ENCODE assay signal across 38 cellular contexts in the genomic region with DNA sequence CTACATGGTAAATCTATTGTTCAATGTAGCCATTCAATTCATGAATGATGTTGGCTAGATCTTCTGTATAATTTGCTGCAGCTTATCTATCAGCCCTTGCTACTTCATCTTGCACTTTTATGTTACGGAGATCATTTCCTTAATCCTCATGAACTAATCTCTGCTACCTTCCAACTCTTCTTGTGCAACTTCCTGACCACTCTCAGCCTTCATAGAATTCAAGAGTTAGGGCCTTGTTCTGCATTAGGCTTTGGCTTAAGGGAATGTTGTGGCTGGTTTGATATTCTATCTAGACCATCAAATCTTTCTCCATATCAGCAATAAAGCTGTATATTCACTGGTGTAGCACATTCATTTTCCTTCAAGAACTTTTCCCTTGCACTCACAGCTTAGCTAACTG.
"Had no signal": no experiment of that assay in that cellular context is flagged by ENCODE, and none has a peak within 500 bp of the region (broad histone marks: within the 10 kb centered on the region; RNA-seq: fewer than 3 reads in every experiment).

No MANE protein-coding gene starts in this region.

- H3K4me3 Mint-ChIP-seq: activated naive CD4-positive, alpha-beta T cell treated with anti-CD3 and anti-CD28 coated beads for 36 hours; activated naive CD4-positive, alpha-beta T cell treated with anti-CD3 and anti-CD28 coated beads, Interleukin-2, amount 10 ng/mL, durations not matched to agents 7 days and 5 days; activated naive CD4-positive, alpha-beta T cell treated with anti-CD3 and anti-CD28 coated beads, Interleukin-2, amount 50 U/mL, for 24 hours; activated naive CD8-positive, alpha-beta T cell; activated naive CD8-positive, alpha-beta T cell treated with anti-CD3 and anti-CD28 coated beads for 36 hours; activated naive CD8-positive, alpha-beta T cell treated with anti-CD3 and anti-CD28 coated beads, Interleukin-2, amount 10 ng/mL, durations not matched to agents 7 days and 5 days; activated naive CD8-positive, alpha-beta T cell treated with anti-CD3 and anti-CD28 coated beads, Interleukin-2, amount 50 U/mL, for 24 hours; activated T-cell treated with anti-CD3 and anti-CD28 coated beads, Interleukin-2, amount 50 U/mL, for 24 hours; activated T-cell treated with anti-CD3 and anti-CD28 coated beads, Interleukin-2, amount 50 U/mL, for 4 hours; activated T-cell treated with anti-CD3 and anti-CD28 coated beads, Interleukin-2, amount 50 U/mL, for 72 hours; activated T-helper 1 cell treated with anti-CD3 and anti-CD28 coated beads, Interleukin-12 subunit alpha, Interleukin-12 subunit beta, Interleukin-2, Interleukin-4 antibody, amounts not matched to agents 30 ng/mL and 10 ng/mL and 1 ng/mL, durations not matched to agents 14 hours and 24 hours and 36 hours; activated T-helper 17 cell treated with anti-CD3 and anti-CD28 coated beads, Interleukin-2, amount 50 U/mL, for 72 hours; brain; central memory CD8-positive, alpha-beta T cell had no signal

- H3K36me3 Mint-ChIP-seq: activated naive CD4-positive, alpha-beta T cell treated with anti-CD3 and anti-CD28 coated beads, Interleukin-2, amount 10 ng/mL, durations not matched to agents 7 days and 5 days; activated naive CD4-positive, alpha-beta T cell treated with anti-CD3 and anti-CD28 coated beads, Interleukin-2, amount 50 U/mL, for 24 hours; activated naive CD4-positive, alpha-beta T cell treated with anti-CD3 and anti-CD28 coated beads, Interleukin-2, amount 50 U/mL, for 72 hours; activated naive CD8-positive, alpha-beta T cell; activated naive CD8-positive, alpha-beta T cell treated with anti-CD3 and anti-CD28 coated beads for 36 hours; activated naive CD8-positive, alpha-beta T cell treated with anti-CD3 and anti-CD28 coated beads, Interleukin-2, amount 10 ng/mL, durations not matched to agents 7 days and 5 days; brain had no signal

- H3K27ac ChIP-seq: adrenal gland, ascending aorta, body of pancreas, brain microvascular endothelial cell, breast epithelium, cardiac muscle cell had no signal

- H3K9me3 ChIP-seq: adrenal gland, ascending aorta, body of pancreas, breast epithelium had no signal

- H3K27ac Mint-ChIP-seq: activated naive CD4-positive, alpha-beta T cell treated with anti-CD3 and anti-CD28 coated beads for 36 hours; activated naive CD4-positive, alpha-beta T cell treated with anti-CD3 and anti-CD28 coated beads, Interleukin-2, amount 10 ng/mL, durations not matched to agents 7 days and 5 days; activated naive CD4-positive, alpha-beta T cell treated with anti-CD3 and anti-CD28 coated beads, Interleukin-2, amount 50 U/mL, for 24 hours; activated naive CD4-positive, alpha-beta T cell treated with anti-CD3 and anti-CD28 coated beads, Interleukin-2, amount 50 U/mL, for 72 hours; activated naive CD8-positive, alpha-beta T cell; activated naive CD8-positive, alpha-beta T cell treated with anti-CD3 and anti-CD28 coated beads for 36 hours; activated naive CD8-positive, alpha-beta T cell treated with anti-CD3 and anti-CD28 coated beads, Interleukin-2, amount 10 ng/mL, durations not matched to agents 7 days and 5 days; activated naive CD8-positive, alpha-beta T cell treated with anti-CD3 and anti-CD28 coated beads, Interleukin-2, amount 50 U/mL, for 24 hours; activated T-cell treated with anti-CD3 and anti-CD28 coated beads, Interleukin-2, amount 50 U/mL, for 24 hours; activated T-cell treated with anti-CD3 and anti-CD28 coated beads, Interleukin-2, amount 50 U/mL, for 72 hours; activated T-helper 1 cell treated with anti-CD3 and anti-CD28 coated beads, Interleukin-12 subunit alpha, Interleukin-12 subunit beta, Interleukin-2, Interleukin-4 antibody, amounts not matched to agents 30 ng/mL and 10 ng/mL and 1 ng/mL, durations not matched to agents 14 hours and 24 hours and 36 hours; activated T-helper 17 cell treated with anti-CD3 and anti-CD28 coated beads, Interleukin-2, amount 50 U/mL, for 72 hours; activated T-helper 2 cell treated with anti-CD3 and anti-CD28 coated beads, Interferon-gamma antibody, Interleukin-2, Interleukin-4, amounts not matched to agents 10 μg/mL and 5 μg/mL and 100 μg/mL, durations not matched to agents 14 hours and 24 hours and 36 hours; brain had no signal

- H3K36me3 ChIP-seq: adrenal gland, ascending aorta, brain microvascular endothelial cell, breast epithelium, cardiac muscle cell had no signal

- H3K27me3 ChIP-seq: adrenal gland, ascending aorta, body of pancreas, brain microvascular endothelial cell, breast epithelium, cardiac muscle cell had no signal

- H3K4me1 Mint-ChIP-seq: activated naive CD4-positive, alpha-beta T cell treated with anti-CD3 and anti-CD28 coated beads, Interleukin-2, amount 10 ng/mL, durations not matched to agents 7 days and 5 days; activated naive CD4-positive, alpha-beta T cell treated with anti-CD3 and anti-CD28 coated beads, Interleukin-2, amount 50 U/mL, for 24 hours; activated naive CD8-positive, alpha-beta T cell treated with anti-CD3 and anti-CD28 coated beads for 36 hours; activated naive CD8-positive, alpha-beta T cell treated with anti-CD3 and anti-CD28 coated beads, Interleukin-2, amount 10 ng/mL, durations not matched to agents 7 days and 5 days; activated naive CD8-positive, alpha-beta T cell treated with anti-CD3 and anti-CD28 coated beads, Interleukin-2, amount 50 U/mL, for 24 hours; activated T-helper 17 cell treated with anti-CD3 and anti-CD28 coated beads, Interleukin-2, amount 50 U/mL, for 72 hours; brain; central memory CD8-positive, alpha-beta T cell had no signal

- H3K9me3 Mint-ChIP-seq: activated naive CD4-positive, alpha-beta T cell treated with anti-CD3 and anti-CD28 coated beads for 36 hours; activated naive CD4-positive, alpha-beta T cell treated with anti-CD3 and anti-CD28 coated beads, Interleukin-2, amount 10 ng/mL, durations not matched to agents 7 days and 5 days; activated naive CD4-positive, alpha-beta T cell treated with anti-CD3 and anti-CD28 coated beads, Interleukin-2, amount 50 U/mL, for 24 hours; activated naive CD4-positive, alpha-beta T cell treated with anti-CD3 and anti-CD28 coated beads, Interleukin-2, amount 50 U/mL, for 72 hours; activated naive CD8-positive, alpha-beta T cell treated with anti-CD3 and anti-CD28 coated beads for 36 hours; activated naive CD8-positive, alpha-beta T cell treated with anti-CD3 and anti-CD28 coated beads, Interleukin-2, amount 10 ng/mL, durations not matched to agents 7 days and 5 days; activated naive CD8-positive, alpha-beta T cell treated with anti-CD3 and anti-CD28 coated beads, Interleukin-2, amount 50 U/mL, for 24 hours; activated T-cell treated with anti-CD3 and anti-CD28 coated beads, Interleukin-2, amount 50 U/mL, for 24 hours; activated T-cell treated with anti-CD3 and anti-CD28 coated beads, Interleukin-2, amount 50 U/mL, for 4 hours; activated T-cell treated with anti-CD3 and anti-CD28 coated beads, Interleukin-2, amount 50 U/mL, for 72 hours; activated T-helper 1 cell treated with anti-CD3 and anti-CD28 coated beads, Interleukin-12 subunit alpha, Interleukin-12 subunit beta, Interleukin-2, Interleukin-4 antibody, amounts not matched to agents 30 ng/mL and 10 ng/mL and 1 ng/mL, durations not matched to agents 14 hours and 24 hours and 36 hours; activated T-helper 17 cell treated with anti-CD3 and anti-CD28 coated beads, Interleukin-2, amount 50 U/mL, for 72 hours; activated T-helper 2 cell treated with anti-CD3 and anti-CD28 coated beads, Interferon-gamma antibody, Interleukin-2, Interleukin-4, amounts not matched to agents 10 μg/mL and 5 μg/mL and 100 μg/mL, durations not matched to agents 14 hours and 24 hours and 36 hours; brain; central memory CD8-positive, alpha-beta T cell had no signal

- H3K27me3 Mint-ChIP-seq: activated naive CD4-positive, alpha-beta T cell treated with anti-CD3 and anti-CD28 coated beads, Interleukin-2, amount 10 ng/mL, durations not matched to agents 7 days and 5 days; activated naive CD8-positive, alpha-beta T cell treated with anti-CD3 and anti-CD28 coated beads, Interleukin-2, amount 10 ng/mL, durations not matched to agents 7 days and 5 days had no signal

- H3K4me1 ChIP-seq: adrenal gland, ascending aorta, breast epithelium had no signal

- DNase-seq: activated effector memory CD4-positive, alpha-beta T cell treated with anti-CD3 and anti-CD28 coated beads, Interleukin-2, amount 50 U/mL, for 16 hours; activated effector memory CD4-positive, alpha-beta T cell treated with Interleukin-2 at 50 U/mL for 16 hours; activated gamma-delta T cell; activated gamma-delta T cell treated with Interleukin-2 at 50 U/mL for 16 hours; activated naive CD4-positive, alpha-beta T cell; activated naive CD4-positive, alpha-beta T cell treated with anti-CD3 and anti-CD28 coated beads for 36 hours; activated naive CD4-positive, alpha-beta T cell treated with anti-CD3 and anti-CD28 coated beads, Interleukin-2, amount 10 ng/mL, durations not matched to agents 7 days and 5 days; activated naive CD4-positive, alpha-beta T cell treated with anti-CD3 and anti-CD28 coated beads, Interleukin-2, amount 50 U/mL, for 16 hours; activated naive CD4-positive, alpha-beta T cell treated with Interleukin-2 at 50 U/mL for 16 hours; activated naive CD8-positive, alpha-beta T cell treated with anti-CD3 and anti-CD28 coated beads for 36 hours; activated naive CD8-positive, alpha-beta T cell treated with anti-CD3 and anti-CD28 coated beads, Interleukin-2, amount 10 ng/mL, durations not matched to agents 7 days and 5 days; activated naive CD8-positive, alpha-beta T cell treated with anti-CD3 and anti-CD28 coated beads, Interleukin-2, amount 50 U/mL, for 24 hours; activated T-cell treated with anti-CD3 and anti-CD28 coated beads, Interleukin-2, amount 50 U/mL, for 1 hour; activated T-cell treated with anti-CD3 and anti-CD28 coated beads, Interleukin-2, amount 50 U/mL, for 24 hours; activated T-cell treated with anti-CD3 and anti-CD28 coated beads, Interleukin-2, amount 50 U/mL, for 4 hours; activated T-cell treated with anti-CD3 and anti-CD28 coated beads, Interleukin-2, amount 50 U/mL, for 48 hours; activated T-cell treated with anti-CD3 and anti-CD28 coated beads, Interleukin-2, amount 50 U/mL, for 72 hours; adrenal gland; amniotic stem cell; amygdala; anterior cingulate cortex; aorta; body of pancreas; brain microvascular endothelial cell; caudate nucleus; central memory CD4-positive, alpha-beta T cell; cerebellar nuclear complex had no signal

- H3K4me3 ChIP-seq: adrenal gland, ascending aorta, body of pancreas, breast epithelium, cardiac muscle cell had no signal

- ATAC-seq: activated naive CD4-positive, alpha-beta T cell treated with anti-CD3 and anti-CD28 coated beads, Interleukin-2, amount 50 U/mL, for 72 hours; activated naive CD8-positive, alpha-beta T cell treated with anti-CD3 and anti-CD28 coated beads, Interleukin-2, amount 50 U/mL, for 24 hours; activated T-cell treated with anti-CD3 and anti-CD28 coated beads, Interleukin-2, amount 50 U/mL, for 4 hours; activated T-cell treated with anti-CD3 and anti-CD28 coated beads, Interleukin-2, amount 50 U/mL, for 72 hours; activated T-helper 17 cell treated with anti-CD3 and anti-CD28 coated beads, Interleukin-2, amount 50 U/mL, for 72 hours; body of pancreas had no signal
